In genomic region chr5:111720333-111720890, GRCh38 we compare ENCODE assay signal across 26 cellular contexts.
"Had no signal": no experiment of that assay in that cellular context is flagged by ENCODE, and none has a peak within 500 bp of the region (broad histone marks: within the 10 kb centered on the region; RNA-seq: fewer than 3 reads in every experiment).

No MANE protein-coding gene starts in this region.

- H3K27ac ChIP-seq: body of pancreas, cardiac muscle cell, heart right ventricle, left lung, neural progenitor cell, stomach, suprapubic skin, uterus had no signal

- H3K4me1 Mint-ChIP-seq: activated CD4-positive, alpha-beta T cell treated with anti-CD3 and anti-CD28 coated beads, Interleukin-2, amount 10 ng/mL, durations not matched to agents 7 days and 5 days; activated CD8-positive, alpha-beta memory T cell treated with anti-CD3 and anti-CD28 coated beads, Interleukin-2, amount 10 ng/mL, durations not matched to agents 7 days and 5 days; activated naive CD4-positive, alpha-beta T cell treated with anti-CD3 and anti-CD28 coated beads, Interleukin-2, amount 50 U/mL, for 24 hours; immature natural killer cell; naive thymus-derived CD8-positive, alpha-beta T cell; stimulated activated memory B cell treated with anti-CD40 and anti-IgM and Interleukin-4, amounts not matched to agents 10 μg/mL and 1 μg/mL and 100 μg/mL, for 72 hours had no signal

- DNase-seq: activated CD4-positive, alpha-beta T cell treated with anti-CD3 and anti-CD28 coated beads, Interleukin-2, amount 10 ng/mL, durations not matched to agents 7 days and 5 days; activated CD8-positive, alpha-beta memory T cell treated with anti-CD3 and anti-CD28 coated beads, Interleukin-2, amount 10 ng/mL, durations not matched to agents 7 days and 5 days; activated CD8-positive, alpha-beta T cell treated with anti-CD3 and anti-CD28 coated beads for 36 hours; activated gamma-delta T cell treated with Interleukin-2 at 50 U/mL for 16 hours; activated T-cell treated with anti-CD3 and anti-CD28 coated beads for 4 hours; body of pancreas; heart right ventricle; immature natural killer cell; kidney glomerular epithelial cell; left lung; naive thymus-derived CD8-positive, alpha-beta T cell; posterior cingulate gyrus; small intestine; stimulated activated CD4-positive, alpha-beta T cell treated with anti-CD3 and anti-CD28 coated beads, Interleukin-2, amount 100 ng/mL, for 24 hours; stomach; T1000; trophoblast cell; uterus had no signal

- H3K4me3 Mint-ChIP-seq: activated CD4-positive, alpha-beta T cell treated with anti-CD3 and anti-CD28 coated beads, Interleukin-2, amount 10 ng/mL, durations not matched to agents 7 days and 5 days; activated CD8-positive, alpha-beta memory T cell treated with anti-CD3 and anti-CD28 coated beads, Interleukin-2, amount 10 ng/mL, durations not matched to agents 7 days and 5 days; activated CD8-positive, alpha-beta T cell treated with anti-CD3 and anti-CD28 coated beads for 36 hours; activated naive CD4-positive, alpha-beta T cell treated with anti-CD3 and anti-CD28 coated beads, Interleukin-2, amount 50 U/mL, for 24 hours; activated T-helper 1 cell treated with anti-CD3 and anti-CD28 coated beads, Interleukin-12 subunit alpha, Interleukin-12 subunit beta, Interleukin-2, Interleukin-4 antibody, amounts not matched to agents 30 ng/mL and 10 ng/mL and 1 ng/mL, durations not matched to agents 14 hours and 24 hours and 36 hours; immature natural killer cell; mesothelial cell of epicardium; naive thymus-derived CD8-positive, alpha-beta T cell; neural progenitor cell; stimulated activated memory B cell treated with anti-CD40 and anti-IgM and Interleukin-4, amounts not matched to agents 10 μg/mL and 1 μg/mL and 100 μg/mL, for 72 hours had no signal

- H3K27me3 ChIP-seq: body of pancreas, cardiac muscle cell, heart right ventricle, left lung, neural progenitor cell, stomach, suprapubic skin, uterus had no signal

- H3K36me3 ChIP-seq: cardiac muscle cell, left lung, stomach, suprapubic skin, uterus had no signal

- H3K4me1 ChIP-seq: body of pancreas, heart right ventricle, left lung, suprapubic skin, uterus had no signal

- H3K27ac Mint-ChIP-seq: activated CD4-positive, alpha-beta T cell treated with anti-CD3 and anti-CD28 coated beads, Interleukin-2, amount 10 ng/mL, durations not matched to agents 7 days and 5 days; activated CD8-positive, alpha-beta memory T cell treated with anti-CD3 and anti-CD28 coated beads, Interleukin-2, amount 10 ng/mL, durations not matched to agents 7 days and 5 days; activated CD8-positive, alpha-beta T cell treated with anti-CD3 and anti-CD28 coated beads for 36 hours; activated naive CD4-positive, alpha-beta T cell treated with anti-CD3 and anti-CD28 coated beads, Interleukin-2, amount 50 U/mL, for 24 hours; activated T-helper 1 cell treated with anti-CD3 and anti-CD28 coated beads, Interleukin-12 subunit alpha, Interleukin-12 subunit beta, Interleukin-2, Interleukin-4 antibody, amounts not matched to agents 30 ng/mL and 10 ng/mL and 1 ng/mL, durations not matched to agents 14 hours and 24 hours and 36 hours; immature natural killer cell; mesothelial cell of epicardium; naive thymus-derived CD8-positive, alpha-beta T cell; stimulated activated memory B cell treated with anti-CD40 and anti-IgM and Interleukin-4, amounts not matched to agents 10 μg/mL and 1 μg/mL and 100 μg/mL, for 72 hours had no signal

- H3K36me3 Mint-ChIP-seq: activated CD8-positive, alpha-beta memory T cell treated with anti-CD3 and anti-CD28 coated beads, Interleukin-2, amount 10 ng/mL, durations not matched to agents 7 days and 5 days; stimulated activated memory B cell treated with anti-CD40 and anti-IgM and Interleukin-4, amounts not matched to agents 10 μg/mL and 1 μg/mL and 100 μg/mL, for 72 hours had no signal

- H3K9me3 Mint-ChIP-seq: activated CD4-positive, alpha-beta T cell treated with anti-CD3 and anti-CD28 coated beads, Interleukin-2, amount 10 ng/mL, durations not matched to agents 7 days and 5 days; activated CD8-positive, alpha-beta T cell treated with anti-CD3 and anti-CD28 coated beads for 36 hours; activated naive CD4-positive, alpha-beta T cell treated with anti-CD3 and anti-CD28 coated beads, Interleukin-2, amount 50 U/mL, for 24 hours; activated T-helper 1 cell treated with anti-CD3 and anti-CD28 coated beads, Interleukin-12 subunit alpha, Interleukin-12 subunit beta, Interleukin-2, Interleukin-4 antibody, amounts not matched to agents 30 ng/mL and 10 ng/mL and 1 ng/mL, durations not matched to agents 14 hours and 24 hours and 36 hours; stimulated activated memory B cell treated with anti-CD40 and anti-IgM and Interleukin-4, amounts not matched to agents 10 μg/mL and 1 μg/mL and 100 μg/mL, for 72 hours had no signal

- H3K9me3 ChIP-seq: body of pancreas, left lung, stomach, suprapubic skin, uterus had no signal

- ATAC-seq: activated CD8-positive, alpha-beta memory T cell treated with anti-CD3 and anti-CD28 coated beads, Interleukin-2, amount 10 ng/mL, durations not matched to agents 7 days and 5 days; activated CD8-positive, alpha-beta T cell treated with anti-CD3 and anti-CD28 coated beads for 36 hours; body of pancreas; heart right ventricle; naive thymus-derived CD8-positive, alpha-beta T cell; sciatic nerve; stimulated activated memory B cell treated with anti-CD40 and anti-IgM and Interleukin-4, amounts not matched to agents 10 μg/mL and 1 μg/mL and 100 μg/mL, for 72 hours had no signal

- H3K27me3 Mint-ChIP-seq: activated CD4-positive, alpha-beta T cell treated with anti-CD3 and anti-CD28 coated beads, Interleukin-2, amount 10 ng/mL, durations not matched to agents 7 days and 5 days; activated CD8-positive, alpha-beta T cell treated with anti-CD3 and anti-CD28 coated beads for 36 hours had no signal

- H3K4me3 ChIP-seq: body of pancreas, cardiac muscle cell, heart right ventricle, left lung, neural progenitor cell, stomach, suprapubic skin, uterus had no signal

- H3K9ac ChIP-seq: neural progenitor cell had no signal
